ENCODE assay signal across 35 cellular contexts in the genomic region with DNA sequence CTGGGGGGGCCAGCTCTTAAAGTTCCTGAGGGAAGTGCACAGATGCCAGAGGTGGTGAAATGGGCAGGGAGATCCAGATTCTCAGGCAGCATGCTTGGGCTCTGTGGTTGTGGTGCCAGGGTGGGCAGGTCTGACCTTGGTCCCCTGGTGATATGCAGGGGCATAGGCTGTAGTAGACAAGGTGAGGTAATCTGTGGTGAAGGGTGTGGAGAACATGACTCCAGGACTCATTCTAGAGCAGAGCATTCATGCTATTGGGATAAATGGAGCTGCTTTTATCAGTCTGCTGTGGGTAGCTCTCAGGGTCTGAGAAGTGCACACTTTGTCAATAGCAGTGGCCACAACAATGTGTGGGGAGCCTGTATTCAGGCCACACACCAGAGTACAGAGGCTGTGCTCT.
"Had no signal": no experiment of that assay in that cellular context is flagged by ENCODE, and none has a peak within 500 bp of the region (broad histone marks: within the 10 kb centered on the region; RNA-seq: fewer than 3 reads in every experiment).

No MANE protein-coding gene starts in this region.

- H3K9me3 ChIP-seq: MG63 had no signal

- H3K4me2 ChIP-seq: KMS-11 had no signal

- H3K36me3 ChIP-seq: MG63 had no signal

- H3K9ac ChIP-seq: KMS-11 had no signal

- H3K27ac ChIP-seq: KMS-11 had no signal

- H3K4me3 ChIP-seq: MG63 had no signal

- H3K27me3 ChIP-seq: MG63 had no signal

- DNase-seq: Karpas-422, Kasumi-1, MG63, MM.1S, MV-4-11, NCI-H1048, NCI-H1092, NCI-H1092 treated with DMSO at 0.1 percent for 48 hours, NCI-H1105, NCI-H1105 treated with DMSO at 0.1 percent for 48 hours, NCI-H1417, NCI-H1417 treated with DMSO at 0.1 percent for 48 hours, NCI-H1436, NCI-H1436 treated with DMSO at 0.1 percent for 48 hours, NCI-H146, NCI-H1694, NCI-H1694 treated with DMSO at 0.1 percent for 48 hours, NCI-H187, NCI-H187 treated with DMSO at 0.1 percent for 48 hours, NCI-H1930, NCI-H2029, NCI-H2029 treated with DMSO at 0.1 percent for 48 hours, NCI-H2081, NCI-H2081 treated with DMSO at 0.1 percent for 48 hours, NCI-H2107, NCI-H2171, NCI-H2171 treated with DMSO at 0.1 percent for 48 hours, NCI-H2227 treated with DMSO at 0.1 percent for 48 hours, NCI-H226, NCI-H345, NCI-H446, NCI-H446 treated with DMSO at 0.1 percent for 48 hours, NCI-H510A, NCI-H510A treated with DMSO at 0.1 percent for 48 hours had no signal
